9 cellular contexts compared by ENCODE assay signal in the genomic region with DNA sequence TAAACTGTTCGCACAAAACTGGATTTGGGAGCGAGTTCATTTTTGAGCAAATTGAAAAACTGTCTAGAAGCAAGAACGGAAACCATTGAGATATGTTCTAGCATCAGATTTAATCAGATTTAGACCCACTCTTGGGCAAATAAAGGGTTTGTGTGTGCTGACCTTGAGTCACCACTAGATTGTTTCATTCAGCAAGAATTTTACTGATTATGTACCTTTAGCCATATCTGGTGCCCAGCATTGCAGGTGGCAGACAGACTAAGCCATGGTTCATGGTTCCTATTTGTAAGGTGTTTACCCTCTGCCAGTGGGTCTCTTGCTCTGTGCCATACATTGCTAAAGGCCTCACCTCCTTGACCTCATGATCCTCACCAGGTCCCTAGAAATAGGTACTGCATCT. TPM values are rescaled to one million over a fixed set of nuclear protein-coding genes. Genes with fewer than 3 reads are reported as not detected.
DNase-seq lines count a peak whose midpoint lies in the region; ATAC-seq and TF ChIP-seq lines count a peak whose summit lies in the region.
"Had no signal": no experiment of that assay in that cellular context is flagged by ENCODE, and none has a peak within 500 bp of the region (broad histone marks: within the 10 kb centered on the region; RNA-seq: fewer than 3 reads in every experiment).

No MANE protein-coding gene starts in this region.

- peaks cover 21 to 42% of the 10 kb centered on the region in 2 donors for H3K36me3 Mint-ChIP-seq in CD14-positive monocyte
- H3K36me3 Mint-ChIP-seq in central memory CD8-positive, alpha-beta T cell (ENCODE audit: insufficient read depth): peaks cover 41% of the 10 kb centered on the region
- H3K36me3 Mint-ChIP-seq in naive thymus-derived CD4-positive, alpha-beta T cell: peaks cover 0 to 16% (median 6%) of the 10 kb centered on the region in 5 donors

- H3K4me1 ChIP-seq in Karpas-422 (ENCODE audit: low read length): peaks cover 25% of the 10 kb centered on the region
- H3K4me1 ChIP-seq in naive thymus-derived CD4-positive, alpha-beta T cell (ENCODE audit: control insufficient read depth in 2 of 2, insufficient read depth in 2 of 2, low read length in 2 of 2): peaks cover 11 to 12% of the 10 kb centered on the region in 2 donors

- no peak overlapping the region for H2AFZ ChIP-seq in Karpas-422 (ENCODE audit: low read length)

- ATAC-seq in central memory CD8-positive, alpha-beta T cell (replicated peaks; ENCODE audit: extremely low read depth, poor library complexity, severe bottlenecking): no peak
- no peak for ATAC-seq in naive thymus-derived CD4-positive, alpha-beta T cell
- ATAC-seq in GM18498 (IDR thresholded peaks at IDR 0.05; ENCODE audit: unreplicated experiment) (no peak), HG03354 (IDR thresholded peaks at IDR 0.05; ENCODE audit: poor library complexity, severe bottlenecking, unreplicated experiment) (no peak)

- H3K9ac ChIP-seq in Karpas-422 (ENCODE audit: low read length): peak overlapping the region; percentile 100

- intact Hi-C loops in CD14-positive monocyte (cut with micrococcal nuclease): no loop called here
- intact Hi-C loops in naive thymus-derived CD4-positive, alpha-beta T cell (cut with micrococcal nuclease): loop anchor here (5.0 kb wide), 3 partner anchors 849 to 1676 kb away; partner anchors contain the start of genes MED18 (in 1 of the 2), RSRP1 (in 1 of the 2) and STX12 (in 1 of the 2)

- H3K9me3 Mint-ChIP-seq in CD14-positive monocyte: no peaks in the 10 kb centered on the region
- H3K9me3 Mint-ChIP-seq in central memory CD8-positive, alpha-beta T cell: no peaks in the 10 kb centered on the region
- peaks cover 0 to 3% (median 0%) of the 10 kb centered on the region in 11 donors for H3K9me3 Mint-ChIP-seq in naive thymus-derived CD4-positive, alpha-beta T cell

- no peaks in the 10 kb centered on the region for H3K27me3 ChIP-seq in Karpas-422 (ENCODE audit: low read length)
- H3K27me3 ChIP-seq in naive thymus-derived CD4-positive, alpha-beta T cell (ENCODE audit: control insufficient read depth in 2 of 2, insufficient read depth in 2 of 2, low read length in 2 of 2): no peaks in the 10 kb centered on the region

- peak overlapping the region; percentile 79 for H3K27ac ChIP-seq in Karpas-422 (ENCODE audit: low read length)
- H3K27ac ChIP-seq in naive thymus-derived CD4-positive, alpha-beta T cell (ENCODE audit: low read depth, low read length): peak overlapping the region; percentile 88

- H4K20me1 ChIP-seq in Karpas-422 (ENCODE audit: insufficient read depth, low read depth, low read length): peaks cover 24% of the 10 kb centered on the region

- H3K9me3 ChIP-seq in Karpas-422 (ENCODE audit: low read length): no peaks in the 10 kb centered on the region
- no peaks in the 10 kb centered on the region for H3K9me3 ChIP-seq in naive thymus-derived CD4-positive, alpha-beta T cell (ENCODE audit: control insufficient read depth in 2 of 3, low read length in 3 of 3)

- TF ChIP-seq CTCF in CD14-positive monocyte (IDR thresholded peaks at IDR 0.05): no peak

- H3K4me2 ChIP-seq in Karpas-422 (ENCODE audit: low read depth, low read length, poor library complexity, severe bottlenecking): peak overlapping the region; percentile 99

- H3K4me3 Mint-ChIP-seq in CD14-positive monocyte: peak overlapping the region; percentile 47 to 96
- H3K4me3 Mint-ChIP-seq in central memory CD8-positive, alpha-beta T cell: peak overlapping the region; percentile 87
- peak overlapping the region; percentile 82 to 98 (median 94) for H3K4me3 Mint-ChIP-seq in naive thymus-derived CD4-positive, alpha-beta T cell

- POLR2A ChIA-PET in naive thymus-derived CD4-positive, alpha-beta T cell (lab: Charles Lee): interaction anchor here (1.0 to 3.0 kb wide), 2 partner anchors 10 to 23 kb away, joined by 3 to 25 read pairs; partner anchors contain the start of gene GPATCH3

- CTCF ChIA-PET in naive thymus-derived CD4-positive, alpha-beta T cell (lab: Charles Lee): no interaction called here

- H3K79me2 ChIP-seq in Karpas-422 (ENCODE audit: low read length): peaks cover 47% of the 10 kb centered on the region

- peaks cover 20% of the 10 kb centered on the region for H3K4me1 Mint-ChIP-seq in CD14-positive monocyte
- H3K4me1 Mint-ChIP-seq in central memory CD8-positive, alpha-beta T cell: peaks cover 44% of the 10 kb centered on the region
- peaks cover 15 to 49% (median 41%) of the 10 kb centered on the region in 7 donors for H3K4me1 Mint-ChIP-seq in naive thymus-derived CD4-positive, alpha-beta T cell

- peaks cover 29% of the 10 kb centered on the region for H3K36me3 ChIP-seq in Karpas-422 (ENCODE audit: insufficient read depth, low read length)
- peaks cover 0 to 32% (median 8%) of the 10 kb centered on the region in 3 experiments for H3K36me3 ChIP-seq in naive thymus-derived CD4-positive, alpha-beta T cell (ENCODE audit: control insufficient read depth in 2 of 3, insufficient read depth in 3 of 3, low read length in 3 of 3)

- H3K9me2 ChIP-seq in Karpas-422 (replicated peaks; ENCODE audit: insufficient read depth, low read length): no peaks in the 10 kb centered on the region

- H3K27ac Mint-ChIP-seq in CD14-positive monocyte: peak overlapping the region in 4 of 7 donors; percentile 15 to 92 (median 75)
- peak overlapping the region; percentile 92 for H3K27ac Mint-ChIP-seq in central memory CD8-positive, alpha-beta T cell (ENCODE audit: low read depth)
- peak overlapping the region in 7 of 9 donors; percentile 28 to 98 (median 93) for H3K27ac Mint-ChIP-seq in naive thymus-derived CD4-positive, alpha-beta T cell

- H3K27me3 Mint-ChIP-seq in CD14-positive monocyte (ENCODE audit: low read depth in 3 of 3): peaks cover 0 to 3% (median 0%) of the 10 kb centered on the region in 3 donors
- no peaks in the 10 kb centered on the region for H3K27me3 Mint-ChIP-seq in central memory CD8-positive, alpha-beta T cell
- H3K27me3 Mint-ChIP-seq in naive thymus-derived CD4-positive, alpha-beta T cell: no peaks in the 10 kb centered on the region

- peak overlapping the region; percentile 99 for H3K4me3 ChIP-seq in Karpas-422 (ENCODE audit: low read length)
- H3K4me3 ChIP-seq in naive thymus-derived CD4-positive, alpha-beta T cell (ENCODE audit: low read length): no peak overlapping the region

- no peak for DNase-seq in CD14-positive monocyte (ENCODE audit: low spot score)
- no peak for DNase-seq in Karpas-422
- DNase-seq in central memory CD8-positive, alpha-beta T cell (ENCODE audit: low spot score in 2 of 2): no peak
- DNase-seq in naive thymus-derived CD4-positive, alpha-beta T cell: no peak
- DNase-seq in midbrain (lab: John Stamatoyannopoulos, UW): no peak
- no peak for DNase-seq in OCI-M2 (lab: John Stamatoyannopoulos, UW; ENCODE audit: unreplicated experiment)
- DNase-seq: SIG-M5 had no signal

RNA-seq across cellular contexts. Expression of gene NUDC, which starts 1.4 kb away (rescaled TPM):
- polyA plus RNA-seq in CD14-positive monocyte: 10 to 100 TPM; 47.4 to 58.3 TPM
- total RNA-seq in Karpas-422 (2014; rRNA removed; shearing (Covaris generic); ENCODE audit: low replicate concordance): 28.1 and 76.6 TPM in 2 replicates
- 10 to 100 TPM; 36.5 to 69.0 (median 40.5) TPM for total RNA-seq in naive thymus-derived CD4-positive, alpha-beta T cell
- 100 to 1,000 TPM in 1 of 2 donors, 10 to 100 TPM in 1; 93.2 to 125 TPM for polyA plus RNA-seq in naive thymus-derived CD4-positive, alpha-beta T cell

RNA-seq across cellular contexts. Expression of gene NR0B2, which starts 9.1 kb away (rescaled TPM):
- not detected for polyA plus RNA-seq in CD14-positive monocyte
- total RNA-seq in Karpas-422 (2014; rRNA removed; shearing (Covaris generic); ENCODE audit: low replicate concordance): not detected in 2 replicates
- not detected for total RNA-seq in naive thymus-derived CD4-positive, alpha-beta T cell
- polyA plus RNA-seq in naive thymus-derived CD4-positive, alpha-beta T cell: not detected

RNA-seq across cellular contexts. Expression of gene GPATCH3, which starts 22.6 kb away (rescaled TPM):
- polyA plus RNA-seq in CD14-positive monocyte: 10 to 100 TPM; 10.7 to 11.8 TPM
- total RNA-seq in Karpas-422 (2014; rRNA removed; shearing (Covaris generic); ENCODE audit: low replicate concordance): 5.6 and 10.1 TPM in 2 replicates
- 10 to 100 TPM; 17.0 to 38.4 (median 22.6) TPM for total RNA-seq in naive thymus-derived CD4-positive, alpha-beta T cell
- 10 to 100 TPM; 12.5 to 21.3 TPM for polyA plus RNA-seq in naive thymus-derived CD4-positive, alpha-beta T cell

RNA-seq across cellular contexts. Expression of gene GPN2, which starts 32.8 kb away (rescaled TPM):
- 10 to 100 TPM in 1 of 2 donors, 1 to 10 TPM in 1; 9.6 to 15.9 TPM for polyA plus RNA-seq in CD14-positive monocyte
- 32.6 and 33.3 TPM in 2 replicates for total RNA-seq in Karpas-422 (2014; rRNA removed; shearing (Covaris generic); ENCODE audit: low replicate concordance)
- 10 to 100 TPM; 22.1 to 50.6 (median 34.8) TPM for total RNA-seq in naive thymus-derived CD4-positive, alpha-beta T cell
- polyA plus RNA-seq in naive thymus-derived CD4-positive, alpha-beta T cell: 10 to 100 TPM in 1 of 2 donors, 1 to 10 TPM in 1; 9.1 to 20.4 TPM

RNA-seq across cellular contexts. Expression of gene KDF1, which starts 37.4 kb away (rescaled TPM):
- polyA plus RNA-seq in CD14-positive monocyte: not detected
- total RNA-seq in Karpas-422 (2014; rRNA removed; shearing (Covaris generic); ENCODE audit: low replicate concordance): 0.14 TPM in 1 of 2 replicates, not detected in the other
- total RNA-seq in naive thymus-derived CD4-positive, alpha-beta T cell: 1 to 10 TPM in 4 of 5 experiments, not detected in 1; 1.7 to 2.2 (median 2.2) TPM
- 1 to 10 TPM; 6.9 to 9.5 TPM for polyA plus RNA-seq in naive thymus-derived CD4-positive, alpha-beta T cell

Comparison
In these comparisons a context has a peak if more than half of its experiments do, and no peak if none do; other contexts are left out.
1. intact Hi-C loops: an anchor here in naive thymus-derived CD4-positive, alpha-beta T cell (5.0 kb wide); none called in CD14-positive monocyte.